In the genomic region with DNA sequence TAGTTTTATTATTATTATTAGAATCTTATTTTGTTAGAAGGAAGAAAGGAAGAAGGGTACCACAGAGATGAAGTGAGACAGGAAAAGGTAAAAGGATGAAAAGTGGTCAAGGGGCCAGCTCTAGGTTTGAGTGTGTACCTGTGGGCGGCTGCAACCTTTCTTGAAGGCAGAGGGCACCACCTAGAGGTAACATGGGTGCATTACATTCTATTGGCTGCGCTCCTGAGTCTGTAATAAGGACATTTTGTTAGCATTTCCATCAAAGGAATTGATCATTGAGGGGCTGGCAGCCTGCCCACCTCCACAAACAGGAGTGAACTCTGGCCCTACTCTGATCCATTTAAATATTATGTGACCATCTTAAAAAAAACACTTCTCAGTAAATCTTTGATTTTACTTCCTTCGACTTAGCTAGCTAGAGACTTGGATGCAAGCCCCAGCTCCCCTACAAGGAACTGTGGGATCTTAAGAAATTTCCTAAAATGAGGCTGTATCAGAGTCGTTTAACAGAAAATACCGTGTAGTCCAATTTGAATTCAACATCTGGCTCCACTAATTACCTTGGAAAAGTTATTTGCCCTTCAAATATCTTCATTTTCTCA, we compare ENCODE assay signal across 8 cellular contexts.
DNase-seq lines count a peak whose midpoint lies in the region; ATAC-seq and TF ChIP-seq lines count a peak whose summit lies in the region.

No MANE protein-coding gene starts in this region.

- H3K36me3 ChIP-seq in GM06990 (ENCODE audit: control insufficient read depth, insufficient read depth, low read length) (no peaks in the 10 kb centered on the region), HAP-1 (replicated peaks) (no peaks in the 10 kb centered on the region), KMS-11 (ENCODE audit: insufficient read depth) (no peaks in the 10 kb centered on the region)
- H3K36me3 ChIP-seq in naive thymus-derived CD4-positive, alpha-beta T cell (ENCODE audit: control insufficient read depth in 2 of 3, insufficient read depth in 3 of 3, low read length in 3 of 3) = no peaks in the 10 kb centered on the region

- no peaks in the 10 kb centered on the region for H3K36me3 Mint-ChIP-seq in naive thymus-derived CD4-positive, alpha-beta T cell
- H3K36me3 Mint-ChIP-seq in natural killer cell treated with Interleukin-12 subunit alpha and Interleukin-12 subunit beta and Interleukin-15 and Interleukin-18, amount 100 ng/mL, for 72 hours = peaks cover 4% of the 10 kb centered on the region

- H3K79me2 ChIP-seq in KMS-11 (ENCODE audit: insufficient read depth, low read depth) = no peaks in the 10 kb centered on the region

- no peak overlapping the region for H3K9ac ChIP-seq in KMS-11

- no peak overlapping the region for H3K4me2 ChIP-seq in KMS-11

- in situ Hi-C loops in ACHN (cut with HindIII; ENCODE audit: low pct_ligation_motif_present, low pct_unique_long_range_greater_than_20kb, low sequenced_read_pairs) = no loop called here
- in situ Hi-C loops in HAP-1 (cut with MboI; ENCODE audit: low sequenced_read_pairs) = loop anchor here (5.0 kb wide), 1 partner anchor 315 kb away; no protein-coding TSS in a partner anchor

- H3K9me3 ChIP-seq in HAP-1 = no peaks in the 10 kb centered on the region
- no peaks in the 10 kb centered on the region for H3K9me3 ChIP-seq in naive thymus-derived CD4-positive, alpha-beta T cell (ENCODE audit: control insufficient read depth in 2 of 3, low read length in 3 of 3)

- H3K4me1 Mint-ChIP-seq in naive thymus-derived CD4-positive, alpha-beta T cell = peaks cover 0 to 2% (median 0%) of the 10 kb centered on the region in 7 donors
- no peaks in the 10 kb centered on the region for H3K4me1 Mint-ChIP-seq in natural killer cell treated with Interleukin-12 subunit alpha and Interleukin-12 subunit beta and Interleukin-15 and Interleukin-18, amount 100 ng/mL, for 72 hours (ENCODE audit: low read depth in 2 of 2)

- H2AFZ ChIP-seq in KMS-11 (ENCODE audit: low read depth) = no peak overlapping the region

- intact Hi-C loops in naive thymus-derived CD4-positive, alpha-beta T cell (cut with micrococcal nuclease) = loop anchor here in 1 of 2 donors (1.0 kb wide), 1 partner anchor 318 kb away; no protein-coding TSS in a partner anchor

- H3K4me3 ChIP-seq in GM06990 (replicated peaks; ENCODE audit: low read depth, low read length) (no peak overlapping the region), HAP-1 (no peak overlapping the region), KMS-11 (IDR thresholded peaks at IDR 0.05; ENCODE audit: insufficient read depth, low read depth, low read length) (no peak overlapping the region)
- no peak overlapping the region for H3K4me3 ChIP-seq in naive thymus-derived CD4-positive, alpha-beta T cell (ENCODE audit: low read length)

- no peak overlapping the region for H3K4me3 Mint-ChIP-seq in naive thymus-derived CD4-positive, alpha-beta T cell
- no peak overlapping the region for H3K4me3 Mint-ChIP-seq in natural killer cell treated with Interleukin-12 subunit alpha and Interleukin-12 subunit beta and Interleukin-15 and Interleukin-18, amount 100 ng/mL, for 72 hours

- DNase-seq in ACHN (peak; percentile 70), GM06990 (ENCODE audit: extremely low read depth, insufficient read length) (peak; percentile 2), HAP-1 (ENCODE audit: low spot score in 2 of 2) (peak; percentile 65 to 81), erythroblast (lab: John Stamatoyannopoulos, UW) (peak; percentile 37 to 67)
- DNase-seq in naive thymus-derived CD4-positive, alpha-beta T cell = peak in 1 of 9 donors; percentile 26
- no peak for DNase-seq in natural killer cell treated with Interleukin-12 subunit alpha and Interleukin-12 subunit beta and Interleukin-15 and Interleukin-18, amount 100 ng/mL, for 72 hours (ENCODE audit: low spot score)

- H4K20me1 ChIP-seq in KMS-11 (ENCODE audit: insufficient read depth) = no peaks in the 10 kb centered on the region

- peaks cover 5% of the 10 kb centered on the region; the same call in 1 of the 2 replicates for H3K4me1 ChIP-seq in HAP-1
- H3K4me1 ChIP-seq in KMS-11 (ENCODE audit: low read depth, poor library complexity, severe bottlenecking) = no peaks in the 10 kb centered on the region
- H3K4me1 ChIP-seq in naive thymus-derived CD4-positive, alpha-beta T cell (ENCODE audit: control insufficient read depth in 2 of 2, insufficient read depth in 2 of 2, low read length in 2 of 2) = no peaks in the 10 kb centered on the region

- peak; percentile 90 for ATAC-seq in SK-N-SH treated with all-trans-retinoic acid at 6 μM for 48 hours
- ATAC-seq in naive thymus-derived CD4-positive, alpha-beta T cell = peak; percentile 31
- ATAC-seq in natural killer cell treated with Interleukin-12 subunit alpha and Interleukin-12 subunit beta and Interleukin-15 and Interleukin-18, amount 100 ng/mL, for 72 hours = no peak

- CTCF ChIA-PET in naive thymus-derived CD4-positive, alpha-beta T cell (lab: Charles Lee) = no interaction called here

- H3K27me3 Mint-ChIP-seq in naive thymus-derived CD4-positive, alpha-beta T cell = no peaks in the 10 kb centered on the region
- H3K27me3 Mint-ChIP-seq in natural killer cell treated with Interleukin-12 subunit alpha and Interleukin-12 subunit beta and Interleukin-15 and Interleukin-18, amount 100 ng/mL, for 72 hours = no peaks in the 10 kb centered on the region

- H3K27ac Mint-ChIP-seq in naive thymus-derived CD4-positive, alpha-beta T cell = no peak overlapping the region
- H3K27ac Mint-ChIP-seq in natural killer cell treated with Interleukin-12 subunit alpha and Interleukin-12 subunit beta and Interleukin-15 and Interleukin-18, amount 100 ng/mL, for 72 hours = no peak overlapping the region

- POLR2A ChIA-PET in naive thymus-derived CD4-positive, alpha-beta T cell (lab: Charles Lee) = no interaction called here

- TF ChIP-seq CTCF in GM06990 (IDR thresholded peaks at IDR 0.05; ENCODE audit: insufficient read depth, low read length, poor library complexity, severe bottlenecking) = peak; percentile 77
- peak; percentile 79 for TF ChIP-seq CTCF in KMS-11 (conservative IDR thresholded peaks at IDR 0.05; ENCODE audit: low read depth, low read length)

- H3K27me3 ChIP-seq in GM06990 (replicated peaks; ENCODE audit: control insufficient read depth, insufficient read depth, low read length) (no peaks in the 10 kb centered on the region), HAP-1 (ENCODE audit: low read depth) (no peaks in the 10 kb centered on the region), KMS-11 (ENCODE audit: insufficient read depth, low read depth) (no peaks in the 10 kb centered on the region)
- no peaks in the 10 kb centered on the region for H3K27me3 ChIP-seq in naive thymus-derived CD4-positive, alpha-beta T cell (ENCODE audit: control insufficient read depth in 2 of 2, insufficient read depth in 2 of 2, low read length in 2 of 2)

- no peak for TF ChIP-seq POLR2A in erythroblast (IDR thresholded peaks at IDR 0.05; ENCODE audit: low read length)

- H3K9me3 Mint-ChIP-seq in naive thymus-derived CD4-positive, alpha-beta T cell = peaks cover 0 to 4% (median 0%) of the 10 kb centered on the region in 11 donors
- H3K9me3 Mint-ChIP-seq in natural killer cell treated with Interleukin-12 subunit alpha and Interleukin-12 subunit beta and Interleukin-15 and Interleukin-18, amount 100 ng/mL, for 72 hours = peaks cover 3% of the 10 kb centered on the region

- H3K27ac ChIP-seq in KMS-11 = no peak overlapping the region
- no peak overlapping the region for H3K27ac ChIP-seq in naive thymus-derived CD4-positive, alpha-beta T cell (ENCODE audit: low read depth, low read length)

TF ChIP-seq in SK-N-SH treated with all-trans-retinoic acid at 6 μM for 48 hours, 23 proteins besides CTCF, POLR2A, EP300 and RAD21 (continues in another document):
- TF ChIP-seq OSR1 (CRISPR knock-in tag; IDR thresholded peaks at IDR 0.05) (no peak), PPARA (CRISPR knock-in tag; IDR thresholded peaks at IDR 0.05; ENCODE audit: borderline replicate concordance) (no peak), ZNF70 (CRISPR knock-in tag; IDR thresholded peaks at IDR 0.05) (no peak), TCF4 (CRISPR knock-in tag; IDR thresholded peaks at IDR 0.05; ENCODE audit: borderline replicate concordance) (no peak), SNAI2 (CRISPR knock-in tag; IDR thresholded peaks at IDR 0.05) (no peak), GLIS3 (CRISPR knock-in tag; IDR thresholded peaks at IDR 0.05) (no peak), ISL1 (CRISPR knock-in tag; IDR thresholded peaks at IDR 0.05) (no peak), TOX (CRISPR knock-in tag; IDR thresholded peaks at IDR 0.05; ENCODE audit: borderline replicate concordance) (no peak), ZNF8 (CRISPR knock-in tag; IDR thresholded peaks at IDR 0.05) (no peak), ZNF565 (CRISPR knock-in tag; conservative IDR thresholded peaks at IDR 0.05; ENCODE audit: low read depth) (no peak)
- TF ChIP-seq, protein P1, sequence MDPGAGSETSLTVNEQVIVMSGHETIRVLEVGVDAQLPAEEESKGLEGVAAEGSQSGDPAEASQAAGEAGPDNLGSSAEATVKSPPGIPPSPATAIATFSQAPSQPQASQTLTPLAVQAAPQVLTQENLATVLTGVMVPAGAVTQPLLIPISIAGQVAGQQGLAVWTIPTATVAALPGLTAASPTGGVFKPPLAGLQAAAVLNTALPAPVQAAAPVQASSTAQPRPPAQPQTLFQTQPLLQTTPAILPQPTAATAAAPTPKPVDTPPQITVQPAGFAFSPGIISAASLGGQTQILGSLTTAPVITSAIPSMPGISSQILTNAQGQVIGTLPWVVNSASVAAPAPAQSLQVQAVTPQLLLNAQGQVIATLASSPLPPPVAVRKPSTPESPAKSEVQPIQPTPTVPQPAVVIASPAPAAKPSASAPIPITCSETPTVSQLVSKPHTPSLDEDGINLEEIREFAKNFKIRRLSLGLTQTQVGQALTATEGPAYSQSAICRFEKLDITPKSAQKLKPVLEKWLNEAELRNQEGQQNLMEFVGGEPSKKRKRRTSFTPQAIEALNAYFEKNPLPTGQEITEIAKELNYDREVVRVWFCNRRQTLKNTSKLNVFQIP (CRISPR knock-in tag; IDR thresholded peaks at IDR 0.05; ENCODE audit: borderline replicate concordance, low read depth) = no peak
- TF ChIP-seq, protein P2, sequence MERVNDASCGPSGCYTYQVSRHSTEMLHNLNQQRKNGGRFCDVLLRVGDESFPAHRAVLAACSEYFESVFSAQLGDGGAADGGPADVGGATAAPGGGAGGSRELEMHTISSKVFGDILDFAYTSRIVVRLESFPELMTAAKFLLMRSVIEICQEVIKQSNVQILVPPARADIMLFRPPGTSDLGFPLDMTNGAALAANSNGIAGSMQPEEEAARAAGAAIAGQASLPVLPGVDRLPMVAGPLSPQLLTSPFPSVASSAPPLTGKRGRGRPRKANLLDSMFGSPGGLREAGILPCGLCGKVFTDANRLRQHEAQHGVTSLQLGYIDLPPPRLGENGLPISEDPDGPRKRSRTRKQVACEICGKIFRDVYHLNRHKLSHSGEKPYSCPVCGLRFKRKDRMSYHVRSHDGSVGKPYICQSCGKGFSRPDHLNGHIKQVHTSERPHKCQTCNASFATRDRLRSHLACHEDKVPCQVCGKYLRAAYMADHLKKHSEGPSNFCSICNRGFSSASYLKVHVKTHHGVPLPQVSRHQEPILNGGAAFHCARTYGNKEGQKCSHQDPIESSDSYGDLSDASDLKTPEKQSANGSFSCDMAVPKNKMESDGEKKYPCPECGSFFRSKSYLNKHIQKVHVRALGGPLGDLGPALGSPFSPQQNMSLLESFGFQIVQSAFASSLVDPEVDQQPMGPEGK (CRISPR knock-in tag; IDR thresholded peaks at IDR 0.05; ENCODE audit: borderline replicate concordance) = no peak

Comparison
In these comparisons a context has a peak if more than half of its experiments do, and no peak if none do; other contexts are left out.
1. ATAC-seq: peak in SK-N-SH treated with all-trans-retinoic acid at 6 μM for 48 hours (single experiment) and naive thymus-derived CD4-positive, alpha-beta T cell (single experiment); none in natural killer cell treated with Interleukin-12 subunit alpha and Interleukin-12 subunit beta and Interleukin-15 and Interleukin-18, amount 100 ng/mL, for 72 hours (0 of 2).